In genomic region chrX:51931761-51932160, GRCh38 we compare ENCODE assay signal across 13 cellular contexts.
"Had no signal": no experiment of that assay in that cellular context is flagged by ENCODE, and none has a peak within 500 bp of the region (broad histone marks: within the 10 kb centered on the region; RNA-seq: fewer than 3 reads in every experiment).

No MANE protein-coding gene starts in this region.

- H3K36me3 ChIP-seq: left ventricle myocardium inferior, neutrophil, transverse colon had no signal

- DNase-seq: activated CD4-positive, alpha-beta T cell treated with anti-CD3 and anti-CD28 coated beads, Interleukin-2, amount 50 U/mL, for 4 hours; activated naive CD4-positive, alpha-beta T cell treated with anti-CD3 and anti-CD28 coated beads, Interleukin-2, amount 10 ng/mL, durations not matched to agents 7 days and 5 days; activated T-cell treated with anti-CD3 and anti-CD28 coated beads for 4 hours; kidney; left ventricle myocardium inferior; natural killer cell; stimulated activated CD4-positive, alpha-beta T cell treated with anti-CD3 and anti-CD28 coated beads, Interleukin-15, amount 100 ng/mL, for 24 hours; stimulated activated CD4-positive, alpha-beta T cell treated with anti-CD3 and anti-CD28 coated beads, Interleukin-4, amount 100 ng/mL, for 1 hour; stimulated activated naive B cell treated with anti-CD40 and anti-IgM and Interleukin-4, amounts not matched to agents 10 μg/mL and 1 μg/mL and 100 μg/mL, for 72 hours; transverse colon had no signal

- H3K4me3 ChIP-seq: left ventricle myocardium inferior, skin epidermis, transverse colon had no signal

- H3K27ac ChIP-seq: epithelial cell of prostate, left ventricle myocardium inferior, neutrophil, skin epidermis, transverse colon had no signal

- H3K9me3 ChIP-seq: left ventricle myocardium inferior, neutrophil, transverse colon had no signal
